Comparison of ENCODE assay signal across 1 cellular context in the genomic region with DNA sequence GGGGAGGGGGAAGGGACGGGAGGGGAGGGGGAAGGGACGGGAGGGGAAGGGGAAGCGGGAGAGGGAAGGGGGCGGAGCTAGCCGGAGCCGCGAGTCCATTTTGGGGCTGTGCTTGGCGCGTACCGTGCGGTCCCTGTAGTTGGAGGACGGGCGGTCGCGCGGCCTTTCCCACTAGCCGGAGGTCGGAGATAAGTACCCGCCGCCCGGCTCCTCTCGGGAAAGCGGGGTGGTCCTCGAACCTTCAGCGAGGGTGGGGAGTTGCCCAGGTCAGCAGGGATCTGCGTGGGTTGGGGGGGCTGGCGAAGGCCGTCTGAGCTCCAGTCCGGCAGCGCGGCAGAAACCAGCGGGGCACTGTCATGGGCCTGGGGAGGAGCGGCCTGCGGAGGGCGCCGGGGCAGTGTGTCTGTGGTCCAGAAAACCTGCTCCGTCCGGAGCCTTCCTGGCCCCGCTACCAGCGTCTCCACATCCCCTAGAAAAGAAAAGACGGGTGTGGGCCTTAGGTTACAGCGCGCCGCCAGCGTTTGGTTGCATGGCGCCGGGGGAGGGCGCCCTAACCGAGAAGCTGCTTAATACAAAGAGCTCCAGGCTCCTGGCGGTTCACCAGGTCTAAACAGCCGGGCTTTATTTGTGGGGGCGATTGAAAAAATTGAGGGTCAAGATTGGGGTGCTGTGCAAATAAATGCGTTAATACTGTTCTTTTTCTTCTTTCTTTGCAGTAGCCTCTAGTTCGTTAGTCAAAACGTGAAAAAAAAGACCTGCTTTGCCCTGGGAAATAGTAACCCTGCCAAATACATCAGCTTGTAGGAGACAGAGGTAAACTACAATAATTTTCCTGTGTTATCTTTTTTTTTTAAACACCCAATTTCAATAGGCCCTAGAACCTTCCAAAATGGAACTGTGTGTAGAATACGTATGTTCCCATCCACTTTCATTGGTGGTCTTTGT.
A peak's percentile ranks its signal among the peaks of the same experiment; 100 is the strongest.
TF ChIP-seq lines count a peak whose summit lies in the region.

TRIM13 (plus strand) TSS at position 92 of the 945 bp plus-strand sequence. CDS start 14,899 bp downstream, outside the sequence.

TF ChIP-seq in HepG2, 621 proteins besides CTCF, POLR2A, EP300 and RAD21 (continued from another document and continues in another):
- no peak; the same call in 1 of the 2 replicates for TF ChIP-seq ETV5 (CRISPR knock-in tag; IDR thresholded peaks at IDR 0.05; ENCODE audit: borderline replicate concordance)
- no peak for TF ChIP-seq ZMAT3 (CRISPR knock-in tag; conservative IDR thresholded peaks at IDR 0.05)
- no peak for TF ChIP-seq TCF7 (IDR thresholded peaks at IDR 0.05; ENCODE audit: low read depth)
- TF ChIP-seq, protein P1, sequence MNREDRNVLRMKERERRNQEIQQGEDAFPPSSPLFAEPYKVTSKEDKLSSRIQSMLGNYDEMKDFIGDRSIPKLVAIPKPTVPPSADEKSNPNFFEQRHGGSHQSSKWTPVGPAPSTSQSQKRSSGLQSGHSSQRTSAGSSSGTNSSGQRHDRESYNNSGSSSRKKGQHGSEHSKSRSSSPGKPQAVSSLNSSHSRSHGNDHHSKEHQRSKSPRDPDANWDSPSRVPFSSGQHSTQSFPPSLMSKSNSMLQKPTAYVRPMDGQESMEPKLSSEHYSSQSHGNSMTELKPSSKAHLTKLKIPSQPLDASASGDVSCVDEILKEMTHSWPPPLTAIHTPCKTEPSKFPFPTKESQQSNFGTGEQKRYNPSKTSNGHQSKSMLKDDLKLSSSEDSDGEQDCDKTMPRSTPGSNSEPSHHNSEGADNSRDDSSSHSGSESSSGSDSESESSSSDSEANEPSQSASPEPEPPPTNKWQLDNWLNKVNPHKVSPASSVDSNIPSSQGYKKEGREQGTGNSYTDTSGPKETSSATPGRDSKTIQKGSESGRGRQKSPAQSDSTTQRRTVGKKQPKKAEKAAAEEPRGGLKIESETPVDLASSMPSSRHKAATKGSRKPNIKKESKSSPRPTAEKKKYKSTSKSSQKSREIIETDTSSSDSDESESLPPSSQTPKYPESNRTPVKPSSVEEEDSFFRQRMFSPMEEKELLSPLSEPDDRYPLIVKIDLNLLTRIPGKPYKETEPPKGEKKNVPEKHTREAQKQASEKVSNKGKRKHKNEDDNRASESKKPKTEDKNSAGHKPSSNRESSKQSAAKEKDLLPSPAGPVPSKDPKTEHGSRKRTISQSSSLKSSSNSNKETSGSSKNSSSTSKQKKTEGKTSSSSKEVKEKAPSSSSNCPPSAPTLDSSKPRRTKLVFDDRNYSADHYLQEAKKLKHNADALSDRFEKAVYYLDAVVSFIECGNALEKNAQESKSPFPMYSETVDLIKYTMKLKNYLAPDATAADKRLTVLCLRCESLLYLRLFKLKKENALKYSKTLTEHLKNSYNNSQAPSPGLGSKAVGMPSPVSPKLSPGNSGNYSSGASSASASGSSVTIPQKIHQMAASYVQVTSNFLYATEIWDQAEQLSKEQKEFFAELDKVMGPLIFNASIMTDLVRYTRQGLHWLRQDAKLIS (CRISPR knock-in tag; IDR thresholded peaks at IDR 0.05): no peak
- TF ChIP-seq ZNF432 (CRISPR knock-in tag; IDR thresholded peaks at IDR 0.05; ENCODE audit: borderline replicate concordance): no peak
- TF ChIP-seq ZNF614 (CRISPR knock-in tag; IDR thresholded peaks at IDR 0.05; ENCODE audit: borderline replicate concordance): no peak
- TF ChIP-seq, protein P2, sequence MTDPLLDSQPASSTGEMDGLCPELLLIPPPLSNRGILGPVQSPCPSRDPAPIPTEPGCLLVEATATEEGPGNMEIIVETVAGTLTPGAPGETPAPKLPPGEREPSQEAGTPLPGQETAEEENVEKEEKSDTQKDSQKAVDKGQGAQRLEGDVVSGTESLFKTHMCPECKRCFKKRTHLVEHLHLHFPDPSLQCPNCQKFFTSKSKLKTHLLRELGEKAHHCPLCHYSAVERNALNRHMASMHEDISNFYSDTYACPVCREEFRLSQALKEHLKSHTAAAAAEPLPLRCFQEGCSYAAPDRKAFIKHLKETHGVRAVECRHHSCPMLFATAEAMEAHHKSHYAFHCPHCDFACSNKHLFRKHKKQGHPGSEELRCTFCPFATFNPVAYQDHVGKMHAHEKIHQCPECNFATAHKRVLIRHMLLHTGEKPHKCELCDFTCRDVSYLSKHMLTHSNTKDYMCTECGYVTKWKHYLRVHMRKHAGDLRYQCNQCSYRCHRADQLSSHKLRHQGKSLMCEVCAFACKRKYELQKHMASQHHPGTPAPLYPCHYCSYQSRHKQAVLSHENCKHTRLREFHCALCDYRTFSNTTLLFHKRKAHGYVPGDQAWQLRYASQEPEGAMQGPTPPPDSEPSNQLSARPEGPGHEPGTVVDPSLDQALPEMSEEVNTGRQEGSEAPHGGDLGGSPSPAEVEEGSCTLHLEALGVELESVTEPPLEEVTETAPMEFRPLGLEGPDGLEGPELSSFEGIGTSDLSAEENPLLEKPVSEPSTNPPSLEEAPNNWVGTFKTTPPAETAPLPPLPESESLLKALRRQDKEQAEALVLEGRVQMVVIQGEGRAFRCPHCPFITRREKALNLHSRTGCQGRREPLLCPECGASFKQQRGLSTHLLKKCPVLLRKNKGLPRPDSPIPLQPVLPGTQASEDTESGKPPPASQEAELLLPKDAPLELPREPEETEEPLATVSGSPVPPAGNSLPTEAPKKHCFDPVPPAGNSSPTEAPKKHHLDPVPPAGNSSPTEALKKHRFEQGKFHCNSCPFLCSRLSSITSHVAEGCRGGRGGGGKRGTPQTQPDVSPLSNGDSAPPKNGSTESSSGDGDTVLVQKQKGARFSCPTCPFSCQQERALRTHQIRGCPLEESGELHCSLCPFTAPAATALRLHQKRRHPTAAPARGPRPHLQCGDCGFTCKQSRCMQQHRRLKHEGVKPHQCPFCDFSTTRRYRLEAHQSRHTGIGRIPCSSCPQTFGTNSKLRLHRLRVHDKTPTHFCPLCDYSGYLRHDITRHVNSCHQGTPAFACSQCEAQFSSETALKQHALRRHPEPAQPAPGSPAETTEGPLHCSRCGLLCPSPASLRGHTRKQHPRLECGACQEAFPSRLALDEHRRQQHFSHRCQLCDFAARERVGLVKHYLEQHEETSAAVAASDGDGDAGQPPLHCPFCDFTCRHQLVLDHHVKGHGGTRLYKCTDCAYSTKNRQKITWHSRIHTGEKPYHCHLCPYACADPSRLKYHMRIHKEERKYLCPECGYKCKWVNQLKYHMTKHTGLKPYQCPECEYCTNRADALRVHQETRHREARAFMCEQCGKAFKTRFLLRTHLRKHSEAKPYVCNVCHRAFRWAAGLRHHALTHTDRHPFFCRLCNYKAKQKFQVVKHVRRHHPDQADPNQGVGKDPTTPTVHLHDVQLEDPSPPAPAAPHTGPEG (CRISPR knock-in tag; IDR thresholded peaks at IDR 0.05): no peak
- TF ChIP-seq SOX5 (CRISPR knock-in tag; IDR thresholded peaks at IDR 0.05; ENCODE audit: borderline replicate concordance): no peak
- TF ChIP-seq NR2C2 (CRISPR knock-in tag; IDR thresholded peaks at IDR 0.05; ENCODE audit: borderline replicate concordance): no peak
- TF ChIP-seq ZBTB26 (CRISPR knock-in tag; IDR thresholded peaks at IDR 0.05; ENCODE audit: borderline replicate concordance): no peak
- TF ChIP-seq KDM2A (CRISPR knock-in tag; IDR thresholded peaks at IDR 0.05; ENCODE audit: borderline replicate concordance, low read depth): peak; percentile 81; the same call in 1 of the 2 replicates
- no peak for TF ChIP-seq ZNF713 (CRISPR knock-in tag; IDR thresholded peaks at IDR 0.05)
- TF ChIP-seq PHF21A (CRISPR knock-in tag; IDR thresholded peaks at IDR 0.05): no peak
- TF ChIP-seq ZNF34 (CRISPR knock-in tag; IDR thresholded peaks at IDR 0.05; ENCODE audit: borderline replicate concordance): no peak
- no peak for TF ChIP-seq RCOR2 (CRISPR knock-in tag; IDR thresholded peaks at IDR 0.05)
- no peak for TF ChIP-seq ZBTB7A (CRISPR knock-in tag; IDR thresholded peaks at IDR 0.05)
- TF ChIP-seq, protein P3, sequence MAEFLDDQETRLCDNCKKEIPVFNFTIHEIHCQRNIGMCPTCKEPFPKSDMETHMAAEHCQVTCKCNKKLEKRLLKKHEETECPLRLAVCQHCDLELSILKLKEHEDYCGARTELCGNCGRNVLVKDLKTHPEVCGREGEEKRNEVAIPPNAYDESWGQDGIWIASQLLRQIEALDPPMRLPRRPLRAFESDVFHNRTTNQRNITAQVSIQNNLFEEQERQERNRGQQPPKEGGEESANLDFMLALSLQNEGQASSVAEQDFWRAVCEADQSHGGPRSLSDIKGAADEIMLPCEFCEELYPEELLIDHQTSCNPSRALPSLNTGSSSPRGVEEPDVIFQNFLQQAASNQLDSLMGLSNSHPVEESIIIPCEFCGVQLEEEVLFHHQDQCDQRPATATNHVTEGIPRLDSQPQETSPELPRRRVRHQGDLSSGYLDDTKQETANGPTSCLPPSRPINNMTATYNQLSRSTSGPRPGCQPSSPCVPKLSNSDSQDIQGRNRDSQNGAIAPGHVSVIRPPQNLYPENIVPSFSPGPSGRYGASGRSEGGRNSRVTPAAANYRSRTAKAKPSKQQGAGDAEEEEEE (CRISPR knock-in tag; IDR thresholded peaks at IDR 0.05; ENCODE audit: borderline replicate concordance): no peak
- no peak; the same call in 1 of the 2 replicates for TF ChIP-seq YEATS2 (CRISPR knock-in tag; IDR thresholded peaks at IDR 0.05; ENCODE audit: borderline replicate concordance)
- TF ChIP-seq, protein P4, sequence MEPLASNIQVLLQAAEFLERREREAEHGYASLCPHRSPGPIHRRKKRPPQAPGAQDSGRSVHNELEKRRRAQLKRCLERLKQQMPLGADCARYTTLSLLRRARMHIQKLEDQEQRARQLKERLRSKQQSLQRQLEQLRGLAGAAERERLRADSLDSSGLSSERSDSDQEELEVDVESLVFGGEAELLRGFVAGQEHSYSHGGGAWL (CRISPR knock-in tag; IDR thresholded peaks at IDR 0.05): peak; percentile 60; the same call in 1 of the 2 replicates
- peak; percentile 79; the same call in 1 of the 2 replicates for TF ChIP-seq DMAP1 (CRISPR knock-in tag; IDR thresholded peaks at IDR 0.05)
- no peak for TF ChIP-seq ZNF678 (CRISPR knock-in tag; IDR thresholded peaks at IDR 0.05)
- no peak for TF ChIP-seq ZKSCAN5 (CRISPR knock-in tag; IDR thresholded peaks at IDR 0.05)
- TF ChIP-seq, protein P5, sequence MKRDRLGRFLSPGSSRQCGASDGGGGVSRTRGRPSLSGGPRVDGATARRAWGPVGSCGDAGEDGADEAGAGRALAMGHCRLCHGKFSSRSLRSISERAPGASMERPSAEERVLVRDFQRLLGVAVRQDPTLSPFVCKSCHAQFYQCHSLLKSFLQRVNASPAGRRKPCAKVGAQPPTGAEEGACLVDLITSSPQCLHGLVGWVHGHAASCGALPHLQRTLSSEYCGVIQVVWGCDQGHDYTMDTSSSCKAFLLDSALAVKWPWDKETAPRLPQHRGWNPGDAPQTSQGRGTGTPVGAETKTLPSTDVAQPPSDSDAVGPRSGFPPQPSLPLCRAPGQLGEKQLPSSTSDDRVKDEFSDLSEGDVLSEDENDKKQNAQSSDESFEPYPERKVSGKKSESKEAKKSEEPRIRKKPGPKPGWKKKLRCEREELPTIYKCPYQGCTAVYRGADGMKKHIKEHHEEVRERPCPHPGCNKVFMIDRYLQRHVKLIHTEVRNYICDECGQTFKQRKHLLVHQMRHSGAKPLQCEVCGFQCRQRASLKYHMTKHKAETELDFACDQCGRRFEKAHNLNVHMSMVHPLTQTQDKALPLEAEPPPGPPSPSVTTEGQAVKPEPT (CRISPR knock-in tag; IDR thresholded peaks at IDR 0.05; ENCODE audit: low read depth): no peak
- TF ChIP-seq ZNF703 (CRISPR knock-in tag; IDR thresholded peaks at IDR 0.05; ENCODE audit: borderline replicate concordance): no peak; the same call in 1 of the 2 replicates
- TF ChIP-seq NFIB (CRISPR knock-in tag; IDR thresholded peaks at IDR 0.05; ENCODE audit: borderline replicate concordance): no peak
- TF ChIP-seq ZNF234 (CRISPR knock-in tag; conservative IDR thresholded peaks at IDR 0.05): no peak
- no peak for TF ChIP-seq ZNF646 (CRISPR knock-in tag; IDR thresholded peaks at IDR 0.05)
